In genomic region chr7:108310351-108310750, GRCh38 we compare ENCODE assay signal across 1 cellular context.
TF ChIP-seq lines count a peak whose summit lies in the region.

No MANE protein-coding gene starts in this region.

TF ChIP-seq in H1, 55 proteins besides CTCF, POLR2A, EP300 and RAD21:
- TF ChIP-seq RFX5 (IDR thresholded peaks at IDR 0.05; ENCODE audit: borderline replicate concordance, low read depth, low read length) = no peak
- no peak for TF ChIP-seq JUND (IDR thresholded peaks at IDR 0.05; ENCODE audit: low read length)
- no peak for TF ChIP-seq NRF1 (IDR thresholded peaks at IDR 0.05; ENCODE audit: low read depth, low read length)
- TF ChIP-seq, protein P1, sequence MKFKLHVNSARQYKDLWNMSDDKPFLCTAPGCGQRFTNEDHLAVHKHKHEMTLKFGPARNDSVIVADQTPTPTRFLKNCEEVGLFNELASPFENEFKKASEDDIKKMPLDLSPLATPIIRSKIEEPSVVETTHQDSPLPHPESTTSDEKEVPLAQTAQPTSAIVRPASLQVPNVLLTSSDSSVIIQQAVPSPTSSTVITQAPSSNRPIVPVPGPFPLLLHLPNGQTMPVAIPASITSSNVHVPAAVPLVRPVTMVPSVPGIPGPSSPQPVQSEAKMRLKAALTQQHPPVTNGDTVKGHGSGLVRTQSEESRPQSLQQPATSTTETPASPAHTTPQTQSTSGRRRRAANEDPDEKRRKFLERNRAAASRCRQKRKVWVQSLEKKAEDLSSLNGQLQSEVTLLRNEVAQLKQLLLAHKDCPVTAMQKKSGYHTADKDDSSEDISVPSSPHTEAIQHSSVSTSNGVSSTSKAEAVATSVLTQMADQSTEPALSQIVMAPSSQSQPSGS (IDR thresholded peaks at IDR 0.05; ENCODE audit: low read length) = no peak
- TF ChIP-seq MAFK (IDR thresholded peaks at IDR 0.05; ENCODE audit: low read depth, low read length) = no peak
- TF ChIP-seq CBX8 (IDR thresholded peaks at IDR 0.05; ENCODE audit: borderline replicate concordance, low read depth, low read length) = no peak
- TF ChIP-seq KDM1A (IDR thresholded peaks at IDR 0.05; ENCODE audit: borderline replicate concordance, low read length) = no peak
- TF ChIP-seq POU5F1 (IDR thresholded peaks at IDR 0.05; ENCODE audit: low read depth, low read length) = no peak
- no peak for TF ChIP-seq USF2 (IDR thresholded peaks at IDR 0.05; ENCODE audit: low read length)
- TF ChIP-seq NANOG (IDR thresholded peaks at IDR 0.05; ENCODE audit: insufficient read depth, low read depth, low read length, poor library complexity, severe bottlenecking) = no peak
- TF ChIP-seq RBBP5 (IDR thresholded peaks at IDR 0.05; ENCODE audit: borderline replicate concordance, low read depth, low read length) = no peak
- TF ChIP-seq RNF2 (IDR thresholded peaks at IDR 0.05; ENCODE audit: borderline replicate concordance, low read depth, low read length, missing control alignments, poor library complexity, severe bottlenecking) = no peak
- TF ChIP-seq SIRT6 (IDR thresholded peaks at IDR 0.05; ENCODE audit: low read length) = no peak
- TF ChIP-seq GABPA (IDR thresholded peaks at IDR 0.05; ENCODE audit: borderline replicate concordance, insufficient read depth, low read length) = no peak
- no peak for TF ChIP-seq EGR1 (IDR thresholded peaks at IDR 0.05; ENCODE audit: borderline replicate concordance, low read depth, low read length)
- no peak for TF ChIP-seq SIN3A (conservative IDR thresholded peaks at IDR 0.05 in 1 of 2, IDR thresholded peaks at IDR 0.05 in 1 of 2; ENCODE audit: low read depth in 1 of 2, low read length in 2 of 2)
- TF ChIP-seq E2F6 (IDR thresholded peaks at IDR 0.05) = no peak
- TF ChIP-seq CHD2 (IDR thresholded peaks at IDR 0.05; ENCODE audit: low read length) = no peak
